1 cellular context compared by ENCODE assay signal in genomic region chr6:3720770-3721169, GRCh38. TPM values are rescaled to one million over a fixed set of nuclear protein-coding genes. Genes with fewer than 3 reads are reported as not detected.
"Had no signal": no experiment of that assay in that cellular context is flagged by ENCODE, and none has a peak within 500 bp of the region (broad histone marks: within the 10 kb centered on the region; RNA-seq: fewer than 3 reads in every experiment).

No MANE protein-coding gene starts in this region.

RNA-seq across cellular contexts. Expression of gene PXDC1, which starts 30.7 kb away (rescaled TPM):
- polyA plus RNA-seq: immature natural killer cell had no signal
